16 cellular contexts compared by ENCODE assay signal in the genomic region with DNA sequence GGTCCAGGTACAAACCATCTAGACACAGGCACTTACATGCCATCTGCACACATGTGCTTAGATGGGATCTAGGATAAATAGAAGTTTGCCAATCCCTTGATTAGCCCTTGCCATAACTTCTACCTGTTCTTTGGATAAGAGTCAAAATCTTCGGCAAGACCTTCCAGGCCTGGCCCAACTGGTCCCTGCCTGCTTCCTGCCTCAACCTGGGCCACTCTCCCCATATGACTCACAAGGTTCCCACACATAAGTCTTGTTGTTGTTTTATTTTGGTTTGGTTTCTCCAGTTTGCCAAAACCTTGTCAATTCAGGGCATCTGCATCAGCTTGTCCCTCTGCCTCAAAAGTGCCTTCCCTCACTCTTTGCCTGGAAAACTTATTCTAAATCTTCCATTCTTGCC.
A peak's percentile ranks its signal among the peaks of the same experiment; 100 is the strongest.
DNase-seq lines count a peak whose midpoint lies in the region; ATAC-seq, FAIRE-seq and TF ChIP-seq lines count a peak whose summit lies in the region.
"Had no signal": no experiment of that assay in that cellular context is flagged by ENCODE, and none has a peak within 500 bp of the region (broad histone marks: within the 10 kb centered on the region; RNA-seq: fewer than 3 reads in every experiment).

No MANE protein-coding gene starts in this region.

- H3K9ac ChIP-seq in keratinocyte (ENCODE audit: control insufficient read depth, extremely low read depth, insufficient read depth, low read length): peak overlapping the region; percentile 4

- H3K4me3 ChIP-seq in RWPE2 (ENCODE audit: severe bottlenecking) (no peak overlapping the region), keratinocyte (ENCODE audit: control insufficient read depth in 2 of 3, extremely low read depth in 1 of 3, insufficient read depth in 2 of 3, low read depth in 1 of 3, low read length in 3 of 3) (no peak overlapping the region), pancreas (no peak overlapping the region)
- H3K4me3 ChIP-seq: GM12878, GM23338 had no signal

- H3K27me3 ChIP-seq in RWPE2 (ENCODE audit: insufficient read depth, poor library complexity, severe bottlenecking): no peaks in the 10 kb centered on the region
- H3K27me3 ChIP-seq in keratinocyte (ENCODE audit: control insufficient read depth, extremely low read depth, insufficient read depth, low read length): no peaks in the 10 kb centered on the region
- no peaks in the 10 kb centered on the region for H3K27me3 ChIP-seq in pancreas
- H3K27me3 ChIP-seq: BE2C had no signal

- intact Hi-C loops in pancreas (cut with DNase I): no loop called here

- no peaks in the 10 kb centered on the region for H3K9me3 ChIP-seq in RWPE2 (ENCODE audit: severe bottlenecking)
- H3K9me3 ChIP-seq in keratinocyte (ENCODE audit: control insufficient read depth, low read depth, low read length): no peaks in the 10 kb centered on the region
- H3K9me3 ChIP-seq in pancreas: no peaks in the 10 kb centered on the region
- H3K9me3 ChIP-seq: BE2C had no signal

- H3K4me2 ChIP-seq in keratinocyte (ENCODE audit: control insufficient read depth, extremely low read depth, insufficient read depth, low read depth, low read length): peak overlapping the region; percentile 45
- H3K4me2 ChIP-seq: GM23338 had no signal

- ATAC-seq in RWPE2 (ENCODE audit: low read depth) (peak; percentile 49; the same call in 1 of the 3 replicates), GM19455 (IDR thresholded peaks at IDR 0.05; ENCODE audit: unreplicated experiment) (no peak), pancreas (no peak)
- ATAC-seq: GM12878, GM23338 had no signal

- H3K4me1 ChIP-seq in RWPE2 (ENCODE audit: insufficient read depth, poor library complexity, severe bottlenecking) (peaks cover 23% of the 10 kb centered on the region), keratinocyte (ENCODE audit: control insufficient read depth, extremely low read depth, insufficient read depth, low read length) (peaks cover 55% of the 10 kb centered on the region), pancreas (no peaks in the 10 kb centered on the region)
- H3K4me1 ChIP-seq: BE2C had no signal

- H4K20me1 ChIP-seq in keratinocyte (ENCODE audit: control insufficient read depth, extremely low read depth, insufficient read depth, low read length): no peaks in the 10 kb centered on the region

- DNase-seq in RWPE2 (ENCODE audit: low spot score) (no peak), epithelial cell of prostate (ENCODE audit: low read depth, low spot score) (peak; percentile 52), keratinocyte (ENCODE audit: low read depth, low spot score) (no peak), ureter (ENCODE audit: low spot score) (no peak), pancreas (no peak), GM19238 (ENCODE audit: insufficient read length, low spot score) (no peak)
- DNase-seq: BE2C; CD4-positive, alpha-beta memory T cell; DMS79; H7 had no signal

- no peaks in the 10 kb centered on the region for H3K9me1 ChIP-seq in keratinocyte (ENCODE audit: control insufficient read depth, extremely low read depth, insufficient read depth, low read length)

- no peaks in the 10 kb centered on the region for H3K79me2 ChIP-seq in keratinocyte (ENCODE audit: control insufficient read depth, insufficient read depth, low read length)

- no peak for TF ChIP-seq CTCF in RWPE2 (IDR thresholded peaks at IDR 0.05; ENCODE audit: poor library complexity, severe bottlenecking)
- TF ChIP-seq CTCF in keratinocyte (optimal IDR thresholded peaks at IDR 0.05 in 1 of 3, IDR thresholded peaks at IDR 0.05 in 1 of 3, conservative IDR thresholded peaks at IDR 0.05 in 1 of 3; ENCODE audit: extremely low read depth in 1 of 3, insufficient read depth in 2 of 3, low read length in 3 of 3): no peak
- no peak for TF ChIP-seq CTCF in pancreas (IDR thresholded peaks at IDR 0.05)

- H3K27ac ChIP-seq in RWPE2 (ENCODE audit: poor library complexity, severe bottlenecking) (peak overlapping the region; percentile 39), epithelial cell of prostate (peak overlapping the region; percentile 33), keratinocyte (ENCODE audit: control insufficient read depth, insufficient read depth, low read length) (peak overlapping the region; percentile 84), pancreas (no peak overlapping the region)
- H3K27ac ChIP-seq: C4-2B had no signal

- FAIRE-seq in keratinocyte (lab: Jason Lieb, UNC) (peak; percentile 94), pancreas (lab: Jason Lieb, UNC) (no peak)
- FAIRE-seq: A204.1, GM12878, GM18507 had no signal

- H2AFZ ChIP-seq in keratinocyte (ENCODE audit: control insufficient read depth, low read length): no peak overlapping the region
- H2AFZ ChIP-seq: GM23338 had no signal

- 37 to 40% methylated on average over 1 of the region's 1 CpG for WGBS in pancreas, 2 donors

- dilution Hi-C loops in keratinocyte (cut with MboI; ENCODE audit: extremely low pct_ligation_motif_present, low sequenced_read_pairs): no loop called here

- H3K36me3 ChIP-seq in RWPE2 (ENCODE audit: low read depth): no peaks in the 10 kb centered on the region
- no peaks in the 10 kb centered on the region for H3K36me3 ChIP-seq in keratinocyte (ENCODE audit: control insufficient read depth in 2 of 2, extremely low read depth in 1 of 2, insufficient read depth in 2 of 2, low read length in 2 of 2)
- H3K36me3 ChIP-seq in pancreas: no peaks in the 10 kb centered on the region
- H3K36me3 ChIP-seq: BE2C had no signal

Comparison
In these comparisons a context has a peak if more than half of its experiments do, and no peak if none do; other contexts are left out.
1. H3K27ac ChIP-seq: peak in RWPE2 (single experiment), epithelial cell of prostate (single experiment) and keratinocyte (single experiment); none in pancreas (0 of 4).